8 cellular contexts compared by ENCODE assay signal in the genomic region with DNA sequence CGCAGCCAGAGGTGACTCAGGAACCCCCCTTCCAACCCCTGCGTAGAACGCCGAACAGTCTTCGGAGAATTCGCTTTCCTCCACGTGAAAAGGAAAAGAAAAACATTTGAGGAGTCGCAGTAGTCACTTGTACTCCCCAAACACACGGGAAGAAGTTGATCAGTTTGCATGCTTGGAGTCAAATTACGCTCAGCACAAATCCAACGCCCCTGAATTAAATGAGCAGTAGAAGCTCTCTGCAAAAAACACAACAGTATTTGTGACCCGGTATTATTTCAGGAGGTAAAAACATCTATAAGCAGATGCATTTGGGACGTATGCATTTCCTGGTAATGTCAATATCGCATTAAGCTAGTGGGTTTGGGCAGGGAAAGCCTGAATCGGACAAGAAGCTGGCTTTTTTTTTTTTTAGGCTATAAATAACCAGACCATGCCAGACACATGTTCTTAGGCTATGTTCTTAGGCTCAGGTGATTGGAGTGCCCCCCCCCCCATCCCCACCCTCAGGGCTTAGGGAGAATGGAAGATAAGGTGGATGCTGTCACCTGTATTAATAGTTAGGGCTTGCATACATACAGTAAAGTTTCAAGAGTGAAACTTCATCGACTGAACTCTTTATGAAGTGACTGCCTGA. TPM values are rescaled to one million over a fixed set of nuclear protein-coding genes. Genes with fewer than 3 reads are reported as not detected.
A peak's percentile ranks its signal among the peaks of the same experiment; 100 is the strongest.
DNase-seq lines count a peak whose midpoint lies in the region; ATAC-seq and TF ChIP-seq lines count a peak whose summit lies in the region.

No MANE protein-coding gene starts in this region.

- TF ChIP-seq CTCF in ascending aorta (IDR thresholded peaks at IDR 0.05) (no peak), spleen (IDR thresholded peaks at IDR 0.05 in 8 of 11, conservative IDR thresholded peaks at IDR 0.05 in 3 of 11) (no peak)

- H3K9me3 ChIP-seq in ascending aorta (no peaks in the 10 kb centered on the region), iPS-18c (ENCODE audit: control insufficient read depth, insufficient read depth, low read length) (no peaks in the 10 kb centered on the region), spleen (no peaks in the 10 kb centered on the region)

- H3K4me3 ChIP-seq in ascending aorta (peak overlapping the region; percentile 77 to 84), iPS-18c (ENCODE audit: insufficient read depth, low read depth, low read length) (peak overlapping the region; percentile 92), spleen (peak overlapping the region; percentile 71 to 93 (median 90))

- no peaks in the 10 kb centered on the region for H3K36me3 ChIP-seq in ascending aorta
- no peaks in the 10 kb centered on the region for H3K36me3 ChIP-seq in spleen

- DNase-seq in ELR (ENCODE audit: low read depth) (peak; percentile 44), KBM-7 (peak; percentile 66), ascending aorta (ENCODE audit: low spot score in 2 of 2) (no peak), spleen (no peak), NCI-H187 treated with DMSO at 0.1 percent for 48 hours (lab: John Stamatoyannopoulos, UW) (no peak)
- no peak for DNase-seq in stimulated activated CD4-positive, alpha-beta T cell treated with anti-CD3 and anti-CD28 coated beads, Interleukin-15, amount 100 ng/mL, for 24 hours

- intact Hi-C loops in ascending aorta (cut with DNase I) (loop anchor here (2.0 to 10.0 kb wide), 3 partner anchors 78 to 746 kb away; a partner anchor contains a TSS), spleen (cut with DNase I; ENCODE audit: low total_unique reads) (loop anchor here (10.0 kb wide), 1 partner anchor 104 kb away; no protein-coding TSS in a partner anchor)

- H3K4me1 ChIP-seq in ascending aorta: peaks cover 0 to 7% of the 10 kb centered on the region in 2 donors
- H3K4me1 ChIP-seq in spleen: peaks cover 0 to 49% (median 29%) of the 10 kb centered on the region in 6 donors

- in situ Hi-C loops in KBM-7 (cut with MboI; ENCODE audit: low pct_unique_long_range_greater_than_20kb, low sequenced_read_pairs): no loop called here

- no peak for ATAC-seq in GM21825 (IDR thresholded peaks at IDR 0.05; ENCODE audit: unreplicated experiment)

- H3K27ac ChIP-seq in ascending aorta: peak overlapping the region; percentile 71 to 75
- H3K27ac ChIP-seq in spleen: peak overlapping the region; percentile 82 to 94 (median 91)

- 0 to 2% (median 0%) methylated on average over 16 of the region's 16 CpGs for WGBS in spleen, 5 donors

- H3K27me3 ChIP-seq in ascending aorta (no peaks in the 10 kb centered on the region), spleen (replicated peaks in 1 of 7) (no peaks in the 10 kb centered on the region)

- no peak for TF ChIP-seq POLR2A in spleen (IDR thresholded peaks at IDR 0.05)

RNA-seq across cellular contexts. Expression of a gene that starts 0.9 kb away (rescaled TPM):
- total RNA-seq in ascending aorta (12.5 TPM), spleen (10 to 100 TPM; 25.9 to 70.2 (median 38.3) TPM)
- polyA plus RNA-seq in spleen: 10 to 100 TPM in 2 of 3 donors, 1 to 10 TPM in 1; 6.3 to 13.0 (median 10.1) TPM

Comparison
In these comparisons a context has a peak if more than half of its experiments do, and no peak if none do; other contexts are left out.
1. DNase-seq: peak in ELR (single experiment) and KBM-7 (single experiment); none in ascending aorta (0 of 2), spleen (single experiment), stimulated activated CD4-positive, alpha-beta T cell treated with anti-CD3 and anti-CD28 coated beads, Interleukin-15, amount 100 ng/mL, for 24 hours (single experiment) and NCI-H187 treated with DMSO at 0.1 percent for 48 hours (single experiment).
2. Peak in every context shown above with its lines, with median percentiles within 50 percentile points of each other: H3K4me3 ChIP-seq.